In genomic region chr14:103401223-103402214, GRCh38 we compare ENCODE assay signal across 9 cellular contexts. TPM values are rescaled to one million over a fixed set of nuclear protein-coding genes. Genes with fewer than 3 reads are reported as not detected.
DNase-seq lines count a peak whose midpoint lies in the region; ATAC-seq and TF ChIP-seq lines count a peak whose summit lies in the region.
"Had no signal": no experiment of that assay in that cellular context is flagged by ENCODE, and none has a peak within 500 bp of the region (broad histone marks: within the 10 kb centered on the region; RNA-seq: fewer than 3 reads in every experiment).

No MANE protein-coding gene starts in this region.

- H3K9ac ChIP-seq in skeletal muscle tissue (ENCODE audit: low read depth in 1 of 3, low read length in 3 of 3): peak overlapping the region in 1 of 3 donors; percentile 38

- no peaks in the 10 kb centered on the region for H3K27me3 ChIP-seq in skeletal muscle tissue (ENCODE audit: control insufficient read depth in 3 of 3, insufficient read depth in 3 of 3, low read length in 3 of 3)

- H3K27me3 Mint-ChIP-seq in T-helper 17 cell: no peaks in the 10 kb centered on the region

- peak overlapping the region; percentile 92 for H3K27ac Mint-ChIP-seq in T-helper 17 cell

- peak overlapping the region; percentile 69 for H3K27ac ChIP-seq in skeletal muscle tissue (ENCODE audit: low read depth, low read length)

- peak; percentile 72 for ATAC-seq in T-helper 17 cell
- ATAC-seq in HG02981 (IDR thresholded peaks at IDR 0.05; ENCODE audit: unreplicated experiment): no peak
- no peak for ATAC-seq in GM21619 (IDR thresholded peaks at IDR 0.05; ENCODE audit: unreplicated experiment)

- peaks cover 40% of the 10 kb centered on the region for H3K4me1 Mint-ChIP-seq in T-helper 17 cell

- DNase-seq in H4 (ENCODE audit: low spot score) (peak; percentile 44), T-helper 17 cell (no peak), fibroblast of the aortic adventitia (ENCODE audit: low read depth) (peak; percentile 73), NCI-H146 treated with DMSO at 0.1 percent for 48 hours (lab: John Stamatoyannopoulos, UW; ENCODE audit: unreplicated experiment) (no peak), NCI-H187 treated with DMSO at 0.1 percent for 48 hours (lab: John Stamatoyannopoulos, UW) (no peak)
- DNase-seq: NCI-H2107 had no signal

- no peaks in the 10 kb centered on the region for H3K36me3 Mint-ChIP-seq in T-helper 17 cell (ENCODE audit: low read depth)

- H3K36me3 ChIP-seq in skeletal muscle tissue (ENCODE audit: control insufficient read depth in 3 of 3, insufficient read depth in 3 of 3, low read length in 3 of 3): peaks cover 0 to 3% (median 0%) of the 10 kb centered on the region in 3 donors

- peaks cover 34 to 52% (median 49%) of the 10 kb centered on the region in 3 donors for H3K4me1 ChIP-seq in skeletal muscle tissue (ENCODE audit: control insufficient read depth in 3 of 3, insufficient read depth in 3 of 3, low read length in 3 of 3)

- no peak for TF ChIP-seq CTCF in fibroblast of the aortic adventitia (IDR thresholded peaks at IDR 0.05; ENCODE audit: insufficient read depth, low read length)

- H3K4me3 ChIP-seq in fibroblast of the aortic adventitia (ENCODE audit: low read depth, low read length): no peak overlapping the region
- H3K4me3 ChIP-seq in skeletal muscle tissue (ENCODE audit: low read length in 3 of 3): peak overlapping the region; percentile 1 to 41 (median 11)

- peak overlapping the region; percentile 67 for H3K4me3 Mint-ChIP-seq in T-helper 17 cell

- H3K9me3 ChIP-seq in T-helper 17 cell (ENCODE audit: control insufficient read depth, low read length, poor library complexity, severe bottlenecking): no peaks in the 10 kb centered on the region
- H3K9me3 ChIP-seq in skeletal muscle tissue (ENCODE audit: control insufficient read depth in 3 of 3, low read length in 3 of 3): no peaks in the 10 kb centered on the region

RNA-seq across cellular contexts. Expression of gene MARK3, which starts 16.3 kb away (rescaled TPM):
- total RNA-seq in H4 (2014; rRNA removed; shearing (Covaris generic)): 35.8 and 41.8 TPM in 2 replicates
- total RNA-seq in T-helper 17 cell: 100 to 1,000 TPM; 121 to 136 TPM
- 67.7 and 79.5 TPM in 2 replicates for total RNA-seq in fibroblast of the aortic adventitia (ENCODE audit: low replicate concordance)
- 59.5 TPM for total RNA-seq in skeletal muscle tissue

Comparison
In these comparisons a context has a peak if more than half of its experiments do, and no peak if none do; other contexts are left out.
1. DNase-seq: peak in H4 (single experiment) and fibroblast of the aortic adventitia (single experiment); none in T-helper 17 cell (0 of 3), NCI-H146 treated with DMSO at 0.1 percent for 48 hours (single experiment) and NCI-H187 treated with DMSO at 0.1 percent for 48 hours (single experiment).